ENCODE assay signal across 24 cellular contexts in the genomic region with DNA sequence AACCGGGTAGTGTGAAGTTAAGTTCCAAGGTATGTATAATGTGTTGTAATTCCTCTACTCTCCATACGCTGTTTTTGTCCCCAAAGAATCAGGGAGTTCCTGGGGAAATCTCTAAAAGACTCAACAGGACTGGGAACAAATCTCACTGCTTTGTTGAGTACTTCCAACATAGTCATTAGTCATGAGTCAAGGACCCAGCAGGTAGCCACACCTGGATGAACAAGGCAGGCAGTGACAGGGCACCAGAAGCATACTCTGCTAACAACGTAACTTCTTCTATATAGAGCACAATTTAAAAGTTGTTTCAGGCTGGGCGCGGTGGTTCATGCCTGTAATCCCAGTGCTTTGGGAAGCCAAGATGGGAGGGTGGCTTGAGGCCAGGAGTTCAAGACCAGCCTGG.
A peak's percentile ranks its signal among the peaks of the same experiment; 100 is the strongest.
DNase-seq lines count a peak whose midpoint lies in the region; ATAC-seq, FAIRE-seq and TF ChIP-seq lines count a peak whose summit lies in the region.
"Had no signal": no experiment of that assay in that cellular context is flagged by ENCODE, and none has a peak within 500 bp of the region (broad histone marks: within the 10 kb centered on the region; RNA-seq: fewer than 3 reads in every experiment).

No MANE protein-coding gene starts in this region.

- peak; percentile 19; the same call in 1 of the 3 replicates for ATAC-seq in GM23338
- no peak for ATAC-seq in GM19351 (IDR thresholded peaks at IDR 0.05; ENCODE audit: unreplicated experiment)
- ATAC-seq: Panc1 had no signal

- no peak overlapping the region for H3K9ac ChIP-seq in keratinocyte (ENCODE audit: control insufficient read depth, extremely low read depth, insufficient read depth, low read length)
- H3K9ac ChIP-seq: BLaER1 had no signal

- no peak overlapping the region for H3K4me3 Mint-ChIP-seq in GM23338
- H3K4me3 Mint-ChIP-seq: CD4-positive, alpha-beta T cell; H9 had no signal

- no peak overlapping the region for H3K27ac Mint-ChIP-seq in GM23338
- H3K27ac Mint-ChIP-seq: CD4-positive, alpha-beta T cell had no signal

- H3K36me3 ChIP-seq in GM23338 (ENCODE audit: insufficient read depth) (no peaks in the 10 kb centered on the region), bronchial epithelial cell (ENCODE audit: control insufficient read depth, insufficient read depth, low read length) (no peaks in the 10 kb centered on the region), keratinocyte (ENCODE audit: control insufficient read depth in 2 of 2, extremely low read depth in 1 of 2, insufficient read depth in 2 of 2, low read length in 2 of 2) (no peaks in the 10 kb centered on the region)
- H3K36me3 ChIP-seq: BLaER1, MG63, SJSA1 had no signal

- TF ChIP-seq CTCF in GM23338 (conservative IDR thresholded peaks at IDR 0.05; ENCODE audit: low read depth in 2 of 2) (no peak), bronchial epithelial cell (IDR thresholded peaks at IDR 0.05; ENCODE audit: insufficient read depth, low read length, severe bottlenecking) (no peak), keratinocyte (optimal IDR thresholded peaks at IDR 0.05 in 1 of 3, IDR thresholded peaks at IDR 0.05 in 1 of 3, conservative IDR thresholded peaks at IDR 0.05 in 1 of 3; ENCODE audit: extremely low read depth in 1 of 3, insufficient read depth in 2 of 3, low read length in 3 of 3) (no peak)

- H3K4me3 ChIP-seq in GM23338, result no peak overlapping the region
- H3K4me3 ChIP-seq in bronchial epithelial cell (ENCODE audit: low read depth, low read length), result no peak overlapping the region
- H3K4me3 ChIP-seq in keratinocyte (ENCODE audit: control insufficient read depth in 2 of 3, extremely low read depth in 1 of 3, insufficient read depth in 2 of 3, low read depth in 1 of 3, low read length in 3 of 3), result no peak overlapping the region
- H3K4me3 ChIP-seq: BLaER1, MG63, SJSA1 had no signal

- H3K27me3 Mint-ChIP-seq in GM23338 (ENCODE audit: insufficient read depth, low read depth, poor library complexity), result peaks cover 4% of the 10 kb centered on the region

- H3K9me2 ChIP-seq in GM23338 (ENCODE audit: insufficient read depth), result no peaks in the 10 kb centered on the region

- H3K4me2 ChIP-seq in GM23338 (no peak overlapping the region), keratinocyte (ENCODE audit: control insufficient read depth, extremely low read depth, insufficient read depth, low read depth, low read length) (no peak overlapping the region)
- H3K4me2 ChIP-seq: BLaER1 had no signal

- H3K9me1 ChIP-seq in keratinocyte (ENCODE audit: control insufficient read depth, extremely low read depth, insufficient read depth, low read length), result no peaks in the 10 kb centered on the region

- no peaks in the 10 kb centered on the region for H3K9me3 Mint-ChIP-seq in GM23338
- H3K9me3 Mint-ChIP-seq: CD4-positive, alpha-beta T cell; H9 had no signal

- H3K36me3 Mint-ChIP-seq in GM23338 (ENCODE audit: low read depth), result no peaks in the 10 kb centered on the region

- no peaks in the 10 kb centered on the region for H4K20me1 ChIP-seq in GM23338 (replicated peaks; ENCODE audit: insufficient read depth)
- no peaks in the 10 kb centered on the region for H4K20me1 ChIP-seq in keratinocyte (ENCODE audit: control insufficient read depth, extremely low read depth, insufficient read depth, low read length)
- H4K20me1 ChIP-seq: BLaER1 had no signal

- DNase-seq in DMS53 (lab: John Stamatoyannopoulos, UW), result peak; percentile 4
- no peak for DNase-seq in DMS53 treated with DMSO at 0.1 percent for 48 hours (lab: John Stamatoyannopoulos, UW; ENCODE audit: unreplicated experiment)
- DNase-seq in GM23338 (ENCODE audit: low spot score), result peak; percentile 35
- DNase-seq in bronchial epithelial cell (ENCODE audit: low read depth), result peak; percentile 51
- peak; percentile 15 for DNase-seq in keratinocyte (ENCODE audit: low read depth, low spot score)
- no peak for DNase-seq in NCI-H1092 (lab: John Stamatoyannopoulos, UW)
- no peak for DNase-seq in posterior cingulate gyrus
- DNase-seq: ACHN; CD4-positive, alpha-beta T cell; COR-L47; DND-41; H9; Kasumi-1; MG63; NCI-H1436 treated with DMSO at 0.1 percent for 48 hours; NCI-H2029 treated with DMSO at 0.1 percent for 48 hours; NCI-H510A; NCI-H748 treated with DMSO at 0.1 percent for 48 hours had no signal

- intact Hi-C loops in posterior cingulate gyrus (cut with DNase I), result no loop called here

- H3K79me2 ChIP-seq in GM23338 (replicated peaks; ENCODE audit: insufficient read depth), result no peaks in the 10 kb centered on the region
- no peaks in the 10 kb centered on the region for H3K79me2 ChIP-seq in keratinocyte (ENCODE audit: control insufficient read depth, insufficient read depth, low read length)

- H3K27me3 ChIP-seq in GM23338 (ENCODE audit: insufficient read depth), result no peaks in the 10 kb centered on the region
- H3K27me3 ChIP-seq in bronchial epithelial cell (ENCODE audit: control insufficient read depth, insufficient read depth, low read length), result no peaks in the 10 kb centered on the region
- no peaks in the 10 kb centered on the region for H3K27me3 ChIP-seq in keratinocyte (ENCODE audit: control insufficient read depth, extremely low read depth, insufficient read depth, low read length)
- H3K27me3 ChIP-seq: BLaER1, SJSA1 had no signal

- no peaks in the 10 kb centered on the region for H3F3A ChIP-seq in GM23338 (replicated peaks; ENCODE audit: low read depth)

- dilution Hi-C loops in keratinocyte (cut with MboI; ENCODE audit: extremely low pct_ligation_motif_present, low sequenced_read_pairs), result no loop called here

- H2AFZ ChIP-seq in GM23338 (no peak overlapping the region), keratinocyte (ENCODE audit: control insufficient read depth, low read length) (no peak overlapping the region)

- H3K9me3 ChIP-seq in keratinocyte (ENCODE audit: control insufficient read depth, low read depth, low read length), result no peaks in the 10 kb centered on the region
- H3K9me3 ChIP-seq: BLaER1, MG63, SJSA1 had no signal

- H3K27ac ChIP-seq in GM23338 (ENCODE audit: low read depth), result no peak overlapping the region
- no peak overlapping the region for H3K27ac ChIP-seq in keratinocyte (ENCODE audit: control insufficient read depth, insufficient read depth, low read length)
- H3K27ac ChIP-seq: 22Rv1, BLaER1, SJSA1 had no signal

- H3K4me1 Mint-ChIP-seq in GM23338, result peaks cover 5% of the 10 kb centered on the region; the same call in 2 of the 3 replicates

- no peak for FAIRE-seq in bronchial epithelial cell (lab: Jason Lieb, UNC)
- FAIRE-seq in keratinocyte (lab: Jason Lieb, UNC), result peak; percentile 41
- FAIRE-seq: GM12891 had no signal

- H3K4me1 ChIP-seq in GM23338 (ENCODE audit: insufficient read depth) (no peaks in the 10 kb centered on the region), keratinocyte (ENCODE audit: control insufficient read depth, extremely low read depth, insufficient read depth, low read length) (no peaks in the 10 kb centered on the region)
- H3K4me1 ChIP-seq: BLaER1, SJSA1 had no signal

TF ChIP-seq in GM23338, 12 proteins besides CTCF, POLR2A, EP300 and RAD21:
- TF ChIP-seq EZH2phosphoT487 (IDR thresholded peaks at IDR 0.05; ENCODE audit: unreplicated experiment) (no peak), EZH2 (IDR thresholded peaks at IDR 0.05; ENCODE audit: low read depth, unreplicated experiment) (no peak), NANOG (IDR thresholded peaks at IDR 0.05; ENCODE audit: borderline replicate concordance) (no peak), ZNF114 (CRISPR knock-in tag; IDR thresholded peaks at IDR 0.05) (no peak), ZNF331 (CRISPR knock-in tag; IDR thresholded peaks at IDR 0.05; ENCODE audit: low read depth) (no peak), CREB1 (CRISPR knock-in tag; IDR thresholded peaks at IDR 0.05; ENCODE audit: low read depth) (no peak), JUNB (IDR thresholded peaks at IDR 0.05; ENCODE audit: unreplicated experiment) (no peak), POLR2AphosphoS5 (IDR thresholded peaks at IDR 0.05; ENCODE audit: low read depth) (no peak)

Comparison
In these comparisons a context has a peak if more than half of its experiments do, and no peak if none do; other contexts are left out.
1. DNase-seq: peak in DMS53 (single experiment), GM23338 (single experiment), bronchial epithelial cell (single experiment) and keratinocyte (single experiment); none in DMS53 treated with DMSO at 0.1 percent for 48 hours (single experiment), NCI-H1092 (single experiment) and posterior cingulate gyrus (0 of 10).